In the genomic region with DNA sequence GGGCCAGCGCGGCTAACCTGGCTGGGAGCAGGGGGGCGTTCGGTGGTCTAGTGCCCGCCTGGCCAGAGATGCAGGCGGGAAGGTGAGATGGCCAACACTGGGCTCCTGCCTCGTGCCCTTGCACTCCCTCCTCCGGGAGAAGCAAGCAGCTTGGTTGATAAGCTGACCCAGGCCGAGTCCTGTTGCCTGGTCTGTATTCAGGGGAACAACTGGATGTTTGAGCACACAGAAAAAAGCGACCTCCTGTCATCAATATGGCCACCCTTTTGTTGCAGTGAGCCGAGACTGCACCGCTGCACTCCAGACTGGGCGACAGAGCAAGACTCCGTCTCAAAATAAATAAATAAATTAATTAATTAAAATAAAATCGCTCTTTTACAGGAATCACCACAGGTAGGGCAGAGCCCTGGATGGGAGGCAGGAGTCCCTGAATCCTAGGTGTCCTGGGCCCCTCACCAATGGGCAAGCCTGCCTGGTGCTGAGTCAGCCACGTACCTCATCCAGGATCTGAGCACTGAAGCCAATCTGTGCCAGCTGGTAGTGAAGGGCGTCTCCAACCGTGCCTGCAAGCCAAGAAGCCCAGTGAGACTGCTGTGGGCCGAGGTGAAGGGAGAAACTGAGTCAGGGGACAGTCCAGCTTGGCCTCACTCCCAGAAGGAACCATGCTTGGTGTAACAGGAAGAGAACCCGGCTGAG, we compare ENCODE assay signal across 8 cellular contexts. TPM values are rescaled to one million over a fixed set of nuclear protein-coding genes. Genes with fewer than 3 reads are reported as not detected.
DNase-seq lines count a peak whose midpoint lies in the region; ATAC-seq and TF ChIP-seq lines count a peak whose summit lies in the region.

No MANE protein-coding gene starts in this region.

- H3K4me3 ChIP-seq in iPS-18a (ENCODE audit: low read length) (peak overlapping the region; percentile 72), gastroesophageal sphincter (no peak overlapping the region)

- no peak overlapping the region for H3K27ac ChIP-seq in iPS-18a (ENCODE audit: low read length)
- no peak overlapping the region for H3K27ac ChIP-seq in gastroesophageal sphincter

- 74 to 82% methylated on average over 6 of the region's 20 CpGs for WGBS in gastroesophageal sphincter (ENCODE audit: low coverage in 1 of 2), 2 donors

- no peak for TF ChIP-seq EP300 in gastroesophageal sphincter (IDR thresholded peaks at IDR 0.05)

- H3K27me3 ChIP-seq in iPS-18a (ENCODE audit: control insufficient read depth, insufficient read depth, low read length) = no peaks in the 10 kb centered on the region
- peaks cover 52% of the 10 kb centered on the region for H3K27me3 ChIP-seq in gastroesophageal sphincter

- H3K9me3 ChIP-seq in iPS-18a (ENCODE audit: control insufficient read depth, low read depth, low read length) = no peaks in the 10 kb centered on the region
- peaks cover 0 to 14% (median 0%) of the 10 kb centered on the region in 3 donors for H3K9me3 ChIP-seq in gastroesophageal sphincter

- TF ChIP-seq POLR2A in gastroesophageal sphincter (IDR thresholded peaks at IDR 0.05) = no peak

- H3K4me1 ChIP-seq in iPS-18a (ENCODE audit: control insufficient read depth, low read depth, low read length) (no peaks in the 10 kb centered on the region), gastroesophageal sphincter (peaks cover 0 to 11% (median 3%) of the 10 kb centered on the region in 3 donors)

- H3K4me3 Mint-ChIP-seq in stimulated activated memory B cell treated with anti-CD40 and anti-IgM and Interleukin-4, amounts not matched to agents 10 μg/mL and 1 μg/mL and 100 μg/mL, for 72 hours = peak overlapping the region; percentile 76

- DNase-seq in NCI-H345 (lab: John Stamatoyannopoulos, UW) (peak; percentile 3), NCI-H345 treated with DMSO at 0.1 percent for 48 hours (lab: John Stamatoyannopoulos, UW; ENCODE audit: unreplicated experiment) (no peak), SW480 (ENCODE audit: low spot score) (peak; percentile 25), HuH-7.5 (ENCODE audit: low spot score) (no peak), nucleus accumbens (lab: John Stamatoyannopoulos, UW) (no peak)

- H3K36me3 Mint-ChIP-seq in stimulated activated memory B cell treated with anti-CD40 and anti-IgM and Interleukin-4, amounts not matched to agents 10 μg/mL and 1 μg/mL and 100 μg/mL, for 72 hours = no peaks in the 10 kb centered on the region

- TF ChIP-seq CTCF in gastroesophageal sphincter (IDR thresholded peaks at IDR 0.05) = no peak

- H3K9me3 Mint-ChIP-seq in stimulated activated memory B cell treated with anti-CD40 and anti-IgM and Interleukin-4, amounts not matched to agents 10 μg/mL and 1 μg/mL and 100 μg/mL, for 72 hours = peaks cover 6% of the 10 kb centered on the region

- peaks cover 20% of the 10 kb centered on the region for H3K4me1 Mint-ChIP-seq in stimulated activated memory B cell treated with anti-CD40 and anti-IgM and Interleukin-4, amounts not matched to agents 10 μg/mL and 1 μg/mL and 100 μg/mL, for 72 hours

- H3K27ac Mint-ChIP-seq in stimulated activated memory B cell treated with anti-CD40 and anti-IgM and Interleukin-4, amounts not matched to agents 10 μg/mL and 1 μg/mL and 100 μg/mL, for 72 hours = peak overlapping the region; percentile 85

- no peaks in the 10 kb centered on the region for H3K27me3 Mint-ChIP-seq in stimulated activated memory B cell treated with anti-CD40 and anti-IgM and Interleukin-4, amounts not matched to agents 10 μg/mL and 1 μg/mL and 100 μg/mL, for 72 hours

- H3K36me3 ChIP-seq in iPS-18a (ENCODE audit: control insufficient read depth, low read depth, low read length) (no peaks in the 10 kb centered on the region), gastroesophageal sphincter (no peaks in the 10 kb centered on the region)

- no peak for ATAC-seq in stimulated activated memory B cell treated with anti-CD40 and anti-IgM and Interleukin-4, amounts not matched to agents 10 μg/mL and 1 μg/mL and 100 μg/mL, for 72 hours
- ATAC-seq in gastroesophageal sphincter = no peak

- H3K9ac ChIP-seq in iPS-18a (ENCODE audit: low read length) = peak overlapping the region; percentile 68

RNA-seq across cellular contexts. Expression of a gene that starts 31.8 kb away (rescaled TPM):
- under 1 TPM in 2 of 4 donors, not detected in 2; 0.13 to 0.15 TPM for total RNA-seq in gastroesophageal sphincter

RNA-seq across cellular contexts. Expression of a gene that starts 45.5 kb away (rescaled TPM):
- 10 to 100 TPM; 20.3 to 35.2 (median 21.7) TPM for total RNA-seq in gastroesophageal sphincter

RNA-seq across cellular contexts. Expression of a gene that starts 59.5 kb away (rescaled TPM):
- total RNA-seq in gastroesophageal sphincter = 1 to 10 TPM in 1 of 4 donors, under 1 TPM in 1, not detected in 2; 0.96 to 2.0 TPM

Comparison
In these comparisons a context has a peak if more than half of its experiments do, and no peak if none do; other contexts are left out.
1. DNase-seq: peak in NCI-H345 (single experiment) and SW480 (single experiment); none in NCI-H345 treated with DMSO at 0.1 percent for 48 hours (single experiment), HuH-7.5 (single experiment) and nucleus accumbens (0 of 56).